In genomic region chr17:81388091-81388611, GRCh38 we compare ENCODE assay signal across 8 cellular contexts. TPM values are rescaled to one million over a fixed set of nuclear protein-coding genes. Genes with fewer than 3 reads are reported as not detected.
DNase-seq lines count a peak whose midpoint lies in the region; ATAC-seq and TF ChIP-seq lines count a peak whose summit lies in the region.

No MANE protein-coding gene starts in this region.

- ATAC-seq in GM23338 (no peak), right cardiac atrium (peak in 1 of 2 donors; percentile 0), HG03457 (IDR thresholded peaks at IDR 0.05; ENCODE audit: unreplicated experiment) (no peak)

- 0 out of 2 replicates have a peak, but pooled peaks cover 11% of the 10 kb centered on the region for H3F3A ChIP-seq in GM23338 (replicated peaks; ENCODE audit: low read depth)

- in situ Hi-C loops in SK-MEL-5 (cut with HindIII; ENCODE audit: low pct_unique_long_range_greater_than_20kb, low sequenced_read_pairs) (no loop called here), GM13976 (cut with MboI; ENCODE audit: low sequenced_read_pairs, unreplicated experiment) (no loop called here)

- intact Hi-C loops in right cardiac atrium (cut with DNase I): no loop called here

- H3K4me2 ChIP-seq in GM23338: peak overlapping the region; percentile 84

- no peak overlapping the region for H3K27ac Mint-ChIP-seq in GM23338

- H3K27ac ChIP-seq in GM23338 (ENCODE audit: low read depth) (no peak overlapping the region), right cardiac atrium (ENCODE audit: low read length) (peak overlapping the region; percentile 76)

- H3K4me1 ChIP-seq in GM23338 (ENCODE audit: insufficient read depth) (peaks cover 52% of the 10 kb centered on the region), right cardiac atrium (ENCODE audit: control insufficient read depth, insufficient read depth, low read length) (peaks cover 18% of the 10 kb centered on the region)

- H3K79me2 ChIP-seq in GM23338 (replicated peaks; ENCODE audit: insufficient read depth): no peaks in the 10 kb centered on the region

- no peaks in the 10 kb centered on the region for H3K9me2 ChIP-seq in GM23338 (ENCODE audit: insufficient read depth)

- H3K27me3 Mint-ChIP-seq in GM23338 (ENCODE audit: insufficient read depth, low read depth, poor library complexity): peaks cover 84% of the 10 kb centered on the region

- no peaks in the 10 kb centered on the region for H3K9me3 ChIP-seq in right cardiac atrium (ENCODE audit: control insufficient read depth, low read length)

- no peak overlapping the region for H2AFZ ChIP-seq in GM23338

- peak overlapping the region; percentile 57 for H3K4me3 ChIP-seq in GM23338
- no peak overlapping the region for H3K4me3 ChIP-seq in right cardiac atrium (ENCODE audit: low read length)
- peak overlapping the region; percentile 60 for H3K4me3 ChIP-seq in skeletal muscle cell (ENCODE audit: low read depth, low read length)

- WGBS in right cardiac atrium: 65% methylated on average over 14 of the region's 14 CpGs

- H3K36me3 ChIP-seq in GM23338 (ENCODE audit: insufficient read depth): no peaks in the 10 kb centered on the region

- H3K9me3 Mint-ChIP-seq in GM23338: no peaks in the 10 kb centered on the region; the same call in 2 of the 3 replicates

- H3K27me3 ChIP-seq in GM23338 (ENCODE audit: insufficient read depth): peaks cover 95% of the 10 kb centered on the region
- H3K27me3 ChIP-seq in right cardiac atrium (ENCODE audit: control insufficient read depth, insufficient read depth): no peaks in the 10 kb centered on the region

- peaks cover 25% of the 10 kb centered on the region for H3K4me1 Mint-ChIP-seq in GM23338

- TF ChIP-seq CTCF in GM23338 (conservative IDR thresholded peaks at IDR 0.05; ENCODE audit: low read depth in 2 of 2): no peak
- no peak for TF ChIP-seq CTCF in GM13976 (IDR thresholded peaks at IDR 0.05; ENCODE audit: borderline replicate concordance, control extremely low read depth, extremely low read depth, insufficient read depth, missing control alignments)

- H3K4me3 Mint-ChIP-seq in GM23338: peak overlapping the region; percentile 40; the same call in 2 of the 3 replicates

- no peak for DNase-seq in GM23338 (ENCODE audit: low spot score)
- peak; percentile 60 for DNase-seq in SK-MEL-5 (ENCODE audit: low read depth, low spot score)
- peak in 2 of 3 donors; percentile 59 to 71 for DNase-seq in right cardiac atrium
- no peak for DNase-seq in skeletal muscle cell (ENCODE audit: low read depth)
- no peak for DNase-seq in GM13976 (ENCODE audit: low spot score)
- DNase-seq in DMS53 treated with DMSO at 0.1 percent for 48 hours (lab: John Stamatoyannopoulos, UW; ENCODE audit: unreplicated experiment): no peak
- DNase-seq in OCI-M2 (lab: John Stamatoyannopoulos, UW; ENCODE audit: unreplicated experiment): no peak

- peaks cover 10% of the 10 kb centered on the region for H4K20me1 ChIP-seq in GM23338 (replicated peaks; ENCODE audit: insufficient read depth)

- H3K36me3 Mint-ChIP-seq in GM23338 (ENCODE audit: low read depth): no peaks in the 10 kb centered on the region

TF ChIP-seq in GM23338, 12 proteins besides CTCF, POLR2A, EP300 and RAD21 (continues in another document):
- TF ChIP-seq ZNF114 (CRISPR knock-in tag; IDR thresholded peaks at IDR 0.05): no peak
- no peak for TF ChIP-seq ETS1 (IDR thresholded peaks at IDR 0.05)
- no peak for TF ChIP-seq ZNF462 (CRISPR knock-in tag; IDR thresholded peaks at IDR 0.05)

RNA-seq across cellular contexts. Expression of gene BAHCC1, which starts 7.1 kb away (rescaled TPM):
- total RNA-seq in GM23338 (2014; rRNA removed; shearing (Covaris generic)): 1.1 and 1.8 TPM in 2 replicates
- polyA plus RNA-seq in GM23338 (2016; fragmentation: Nextera tagmentation; extraction: Ambion mirVana) (0.17 and 0.24 TPM in 2 replicates), right cardiac atrium (8.7 TPM)
- total RNA-seq in SK-MEL-5 (2014; rRNA removed; shearing (Covaris generic)): 15.4 and 19.1 TPM in 2 replicates
- polyA plus RNA-seq in SK-MEL-5 (2015; cell fraction: cytosol; rRNA removed): 64.9 and 83.0 TPM in 2 replicates
- 202 and 203 TPM in 2 replicates for polyA plus RNA-seq in SK-MEL-5 (2015; cell fraction: nucleus; rRNA removed)
- total RNA-seq in right cardiac atrium: 10 to 100 TPM in 2 of 4 donors, 1 to 10 TPM in 2; 8.3 to 12.8 (median 9.4) TPM

Comparison
In these comparisons a context has a peak if more than half of its experiments do, and no peak if none do; other contexts are left out.
1. DNase-seq: peak in SK-MEL-5 (single experiment) and right cardiac atrium (2 of 3); none in GM23338 (single experiment), skeletal muscle cell (single experiment), GM13976 (single experiment), DMS53 treated with DMSO at 0.1 percent for 48 hours (single experiment) and OCI-M2 (single experiment).